ENCODE assay signal across 1 cellular context in the genomic region with DNA sequence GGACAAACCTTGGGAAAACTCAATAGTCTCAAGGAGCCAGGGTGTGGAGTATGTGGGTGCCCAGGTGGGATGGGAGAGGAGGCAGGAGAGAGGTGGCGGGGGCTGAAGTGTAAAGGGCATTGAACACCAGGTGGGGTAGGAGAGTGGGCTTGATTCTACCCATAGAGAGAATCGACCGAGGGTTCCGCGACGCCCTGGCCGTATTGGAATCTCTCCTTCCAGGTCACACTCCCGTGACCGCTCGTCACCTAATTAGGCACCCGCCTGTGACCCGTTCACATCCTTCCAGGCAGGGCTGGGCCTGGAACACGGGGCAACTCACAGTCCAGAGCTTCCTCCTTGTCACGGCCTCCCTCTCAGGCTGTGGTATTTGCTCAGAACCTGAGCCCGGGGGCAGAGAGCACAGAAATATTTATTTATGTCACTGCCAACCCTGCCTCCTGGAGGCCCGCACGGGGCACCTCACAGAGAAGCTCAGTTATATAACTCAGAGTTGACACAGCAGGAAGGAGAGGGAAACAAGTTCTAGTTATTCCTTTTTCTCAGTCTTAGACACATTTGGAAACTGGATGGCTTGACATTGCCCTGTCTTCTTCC.
TF ChIP-seq lines count a peak whose summit lies in the region.

No MANE protein-coding gene starts in this region.

TF ChIP-seq in K562, 482 proteins besides CTCF, POLR2A, EP300 and RAD21:
- TF ChIP-seq EP400 (IDR thresholded peaks at IDR 0.05) (no peak), ZNF174 (CRISPR knock-in tag; IDR thresholded peaks at IDR 0.05) (no peak), TRIM28 (IDR thresholded peaks at IDR 0.05) (no peak), PRPF4 (IDR thresholded peaks at IDR 0.05; ENCODE audit: insufficient read depth, low read depth, low read length, poor library complexity, severe bottlenecking) (no peak), DDX20 (tag; IDR thresholded peaks at IDR 0.05; ENCODE audit: low read depth) (no peak), CBX3 (IDR thresholded peaks at IDR 0.05; ENCODE audit: borderline replicate concordance in 1 of 2, low read length in 2 of 2) (no peak), NUFIP1 (IDR thresholded peaks at IDR 0.05; ENCODE audit: partially characterized antibody) (no peak), ZBTB43 (CRISPR knock-in tag; IDR thresholded peaks at IDR 0.05) (no peak), ETV5 (CRISPR knock-in tag; IDR thresholded peaks at IDR 0.05; ENCODE audit: low read depth) (no peak), SMARCB1 (IDR thresholded peaks at IDR 0.05; ENCODE audit: insufficient read length, low read depth) (no peak)
- TF ChIP-seq, protein P1, sequence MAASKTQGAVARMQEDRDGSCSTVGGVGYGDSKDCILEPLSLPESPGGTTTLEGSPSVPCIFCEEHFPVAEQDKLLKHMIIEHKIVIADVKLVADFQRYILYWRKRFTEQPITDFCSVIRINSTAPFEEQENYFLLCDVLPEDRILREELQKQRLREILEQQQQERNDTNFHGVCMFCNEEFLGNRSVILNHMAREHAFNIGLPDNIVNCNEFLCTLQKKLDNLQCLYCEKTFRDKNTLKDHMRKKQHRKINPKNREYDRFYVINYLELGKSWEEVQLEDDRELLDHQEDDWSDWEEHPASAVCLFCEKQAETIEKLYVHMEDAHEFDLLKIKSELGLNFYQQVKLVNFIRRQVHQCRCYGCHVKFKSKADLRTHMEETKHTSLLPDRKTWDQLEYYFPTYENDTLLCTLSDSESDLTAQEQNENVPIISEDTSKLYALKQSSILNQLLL (CRISPR knock-in tag; IDR thresholded peaks at IDR 0.05; ENCODE audit: borderline replicate concordance) = no peak
